ENCODE assay signal across 19 cellular contexts in genomic region chr13:106096661-106097092, GRCh38.
A peak's percentile ranks its signal among the peaks of the same experiment; 100 is the strongest.
DNase-seq lines count a peak whose midpoint lies in the region; ATAC-seq and TF ChIP-seq lines count a peak whose summit lies in the region.
"Had no signal": no experiment of that assay in that cellular context is flagged by ENCODE, and none has a peak within 500 bp of the region (broad histone marks: within the 10 kb centered on the region; RNA-seq: fewer than 3 reads in every experiment).

No MANE protein-coding gene starts in this region.

- TF ChIP-seq CTCF in HEK293 (tag by site-specific recombination; IDR thresholded peaks at IDR 0.05) (no peak), RWPE1 (conservative IDR thresholded peaks at IDR 0.05; ENCODE audit: low read depth) (no peak), stomach (IDR thresholded peaks at IDR 0.05) (no peak), spleen (IDR thresholded peaks at IDR 0.05 in 8 of 11, conservative IDR thresholded peaks at IDR 0.05 in 3 of 11) (no peak)

- POLR2A ChIA-PET in HEK293 (lab: Yijun Ruan, JAX) (interaction anchor here (0.6 kb wide), 1 partner anchor 20 kb away, joined by 3 read pairs; no protein-coding TSS in a partner anchor), RWPE1 (lab: Yijun Ruan, JAX; ENCODE audit: low non-redundant PET) (no interaction called here)

- H3K4me3 ChIP-seq in HEK293 (ENCODE audit: low read depth, low read length) (no peak overlapping the region), stomach (no peak overlapping the region), spleen (no peak overlapping the region)
- H3K4me3 ChIP-seq: skin epidermis, uterus had no signal

- ATAC-seq in HG03342 (IDR thresholded peaks at IDR 0.05; ENCODE audit: unreplicated experiment): no peak
- ATAC-seq: WTC11 had no signal

- H3K9me3 ChIP-seq in HEK293 (ENCODE audit: control insufficient read depth, insufficient read depth, low read depth, low read length) (no peaks in the 10 kb centered on the region), stomach (no peaks in the 10 kb centered on the region), spleen (no peaks in the 10 kb centered on the region)
- H3K9me3 ChIP-seq: uterus had no signal

- H3K4me1 ChIP-seq in HEK293 (ENCODE audit: control insufficient read depth, insufficient read depth, low read length) (peaks cover 10% of the 10 kb centered on the region), stomach (peaks cover 4 to 24% (median 15%) of the 10 kb centered on the region in 4 donors), spleen (no peaks in the 10 kb centered on the region)
- H3K4me1 ChIP-seq: uterus had no signal

- H3K27ac ChIP-seq in HEK293 (ENCODE audit: extremely low read depth, low read depth, low read length) (no peak overlapping the region), RWPE1 (no peak overlapping the region), stomach (peak overlapping the region; percentile 54 to 84 (median 70)), spleen (no peak overlapping the region)
- H3K27ac ChIP-seq: HL-60, skin epidermis, uterus had no signal

- no peak for TF ChIP-seq EP300 in stomach (IDR thresholded peaks at IDR 0.05)

- TF ChIP-seq POLR2A in stomach (IDR thresholded peaks at IDR 0.05): no peak
- no peak for TF ChIP-seq POLR2A in spleen (IDR thresholded peaks at IDR 0.05)

- peak; percentile 30 for DNase-seq in RWPE1 (ENCODE audit: low spot score)
- peak; percentile 15 for DNase-seq in glomerular visceral epithelial cell (ENCODE audit: extremely low spot score)
- no peak for DNase-seq in stomach
- no peak for DNase-seq in spleen
- DNase-seq in NCI-H1092 treated with DMSO at 0.1 percent for 48 hours (lab: John Stamatoyannopoulos, UW): no peak
- DNase-seq: activated naive CD4-positive, alpha-beta T cell treated with Interleukin-2 at 50 U/mL for 16 hours; C1 segment of cervical spinal cord; HFFc6; NCI-H1694 treated with DMSO at 0.1 percent for 48 hours; NCI-H524; nucleus accumbens; stimulated activated naive CD4-positive, alpha-beta T cell; SW 1271; uterus had no signal

- H3K27me3 ChIP-seq in stomach (no peaks in the 10 kb centered on the region), spleen (replicated peaks in 1 of 7) (no peaks in the 10 kb centered on the region)
- H3K27me3 ChIP-seq: uterus had no signal

- CTCF ChIA-PET in HEK293 (lab: Yijun Ruan, JAX): interaction anchor here (1.0 kb wide), 1 partner anchor 244 kb away, joined by 3 read pairs; no protein-coding TSS in a partner anchor
- CTCF ChIA-PET in RWPE1 (lab: Yijun Ruan, JAX): no interaction called here

- WGBS in stomach, 5 donors: 42 to 67% (median 54%) methylated on average over 4 of the region's 4 CpGs
- WGBS in spleen, 5 donors: 79 to 95% (median 85%) methylated on average over 4 of the region's 4 CpGs

- intact Hi-C loops in stomach (cut with DNase I; ENCODE audit: low total_unique reads) (no loop called here), spleen (cut with DNase I; ENCODE audit: low total_unique reads) (no loop called here)

- H3K36me3 ChIP-seq in HEK293 (ENCODE audit: control insufficient read depth in 2 of 2, insufficient read depth in 1 of 2, low read length in 2 of 2) (no peaks in the 10 kb centered on the region), stomach (no peaks in the 10 kb centered on the region), spleen (no peaks in the 10 kb centered on the region)
- H3K36me3 ChIP-seq: uterus had no signal

TF ChIP-seq in HEK293, 187 proteins besides CTCF, POLR2A, EP300 and RAD21 (continues in another document):
- TF ChIP-seq ZNF837 (tag by site-specific recombination; IDR thresholded peaks at IDR 0.05): no peak
- TF ChIP-seq ZNF335 (tag by site-specific recombination; conservative IDR thresholded peaks at IDR 0.05): no peak
- peak; percentile 89 for TF ChIP-seq IKZF3 (tag by site-specific recombination; IDR thresholded peaks at IDR 0.05)
- TF ChIP-seq ZNF544 (tag by site-specific recombination; IDR thresholded peaks at IDR 0.05): no peak
- peak; percentile 69; the same call in 1 of the 2 replicates for TF ChIP-seq ZNF610 (tag by site-specific recombination; IDR thresholded peaks at IDR 0.05; ENCODE audit: borderline replicate concordance)
- no peak for TF ChIP-seq SALL2 (tag by site-specific recombination; IDR thresholded peaks at IDR 0.05; ENCODE audit: borderline replicate concordance)
- TF ChIP-seq ZBTB26 (tag by site-specific recombination; optimal IDR thresholded peaks at IDR 0.05): no peak
- TF ChIP-seq ZNF16 (tag by site-specific recombination; IDR thresholded peaks at IDR 0.05; ENCODE audit: low read depth): no peak
- no peak for TF ChIP-seq ZNF202 (tag by site-specific recombination; IDR thresholded peaks at IDR 0.05; ENCODE audit: borderline replicate concordance)
- peak; percentile 93 for TF ChIP-seq KLF17 (tag by site-specific recombination; IDR thresholded peaks at IDR 0.05)
- TF ChIP-seq ZSCAN16 (tag by site-specific recombination; IDR thresholded peaks at IDR 0.05): no peak; the same call in 1 of the 2 replicates
- TF ChIP-seq TRIM28 (IDR thresholded peaks at IDR 0.05; ENCODE audit: borderline replicate concordance, low read length): peak; percentile 24; the same call in 1 of the 2 replicates
- no peak for TF ChIP-seq ZNF140 (tag by site-specific recombination; IDR thresholded peaks at IDR 0.05)
- no peak for TF ChIP-seq KLF1 (tag by site-specific recombination; IDR thresholded peaks at IDR 0.05)
- no peak for TF ChIP-seq ZSCAN5A (tag by site-specific recombination; IDR thresholded peaks at IDR 0.05)
- no peak for TF ChIP-seq ZNF426 (tag by site-specific recombination; IDR thresholded peaks at IDR 0.05)
- TF ChIP-seq ZNF473 (tag by site-specific recombination; IDR thresholded peaks at IDR 0.05): no peak
- no peak for TF ChIP-seq MZF1 (tag by site-specific recombination; IDR thresholded peaks at IDR 0.05; ENCODE audit: borderline replicate concordance)
- peak; percentile 92 for TF ChIP-seq INSM2 (tag by site-specific recombination; IDR thresholded peaks at IDR 0.05)
- no peak for TF ChIP-seq ZNF184 (tag by site-specific recombination; IDR thresholded peaks at IDR 0.05)
- peak; percentile 94 for TF ChIP-seq ZNF843 (tag by site-specific recombination; IDR thresholded peaks at IDR 0.05)

Comparison
In these comparisons a context has a peak if more than half of its experiments do, and no peak if none do; other contexts are left out.
1. H3K27ac ChIP-seq: peak in stomach (5 of 5); none in HEK293 (single experiment), RWPE1 (single experiment) and spleen (0 of 8).
2. DNase-seq: peak in RWPE1 (single experiment) and glomerular visceral epithelial cell (single experiment); none in stomach (single experiment), spleen (single experiment) and NCI-H1092 treated with DMSO at 0.1 percent for 48 hours (single experiment).